In the genomic region with DNA sequence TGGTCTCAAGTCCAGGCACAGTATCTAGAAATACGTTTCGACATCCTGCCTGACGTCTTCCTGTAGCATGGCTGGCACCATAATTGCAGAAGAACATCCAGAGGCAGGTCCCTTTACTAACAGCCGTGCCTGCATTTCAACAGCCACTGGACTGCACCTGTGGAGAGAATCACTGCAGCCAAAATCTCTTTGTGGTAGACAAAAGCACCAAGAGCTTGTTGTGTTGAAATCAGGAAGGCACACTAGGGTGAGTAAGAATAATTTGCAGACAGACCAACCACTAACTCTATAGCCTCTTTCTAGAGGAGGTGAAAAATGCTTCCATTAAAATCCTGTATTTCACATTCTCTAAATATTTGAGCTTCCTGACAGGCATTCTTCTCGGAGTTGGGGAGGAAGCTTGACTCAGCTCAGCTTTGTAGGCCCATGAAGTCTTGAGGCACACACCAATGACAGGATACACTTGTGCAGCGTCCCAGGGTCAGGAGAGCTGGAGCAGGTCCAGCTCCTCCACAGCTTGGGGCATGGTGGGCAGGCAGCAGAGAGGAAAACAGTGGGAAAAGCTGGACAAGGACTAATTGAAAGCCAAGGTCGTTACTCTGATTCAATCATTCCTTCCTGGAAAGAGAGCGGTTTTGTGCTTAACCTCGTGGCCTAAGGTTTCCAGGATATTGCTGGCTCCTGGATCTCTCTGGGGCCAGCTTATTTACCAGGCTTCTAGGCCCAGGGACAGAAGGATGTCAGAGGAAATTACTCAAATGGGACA, we compare ENCODE assay signal across 8 cellular contexts.
DNase-seq lines count a peak whose midpoint lies in the region; ATAC-seq and TF ChIP-seq lines count a peak whose summit lies in the region.

No MANE protein-coding gene starts in this region.

- H3K27me3 Mint-ChIP-seq in naive thymus-derived CD4-positive, alpha-beta T cell = peaks cover 0 to 21% (median 17%) of the 10 kb centered on the region in 5 donors
- H3K27me3 Mint-ChIP-seq in activated T-cell treated with anti-CD3 and anti-CD28 coated beads, Interleukin-2, amount 50 U/mL, for 24 hours = peaks cover 35% of the 10 kb centered on the region

- H3K9me3 Mint-ChIP-seq in naive thymus-derived CD4-positive, alpha-beta T cell = peaks cover 0 to 6% (median 0%) of the 10 kb centered on the region in 11 donors
- H3K9me3 Mint-ChIP-seq in activated T-cell treated with anti-CD3 and anti-CD28 coated beads, Interleukin-2, amount 50 U/mL, for 24 hours = no peaks in the 10 kb centered on the region

- POLR2A ChIA-PET in naive thymus-derived CD4-positive, alpha-beta T cell (lab: Charles Lee) = no interaction called here

- no peak for TF ChIP-seq EP300 in esophagus muscularis mucosa (IDR thresholded peaks at IDR 0.05)

- H3K4me1 ChIP-seq in esophagus muscularis mucosa = peaks cover 37 to 42% (median 39%) of the 10 kb centered on the region in 4 donors
- no peaks in the 10 kb centered on the region for H3K4me1 ChIP-seq in naive thymus-derived CD4-positive, alpha-beta T cell (ENCODE audit: control insufficient read depth in 2 of 2, insufficient read depth in 2 of 2, low read length in 2 of 2)

- H3K27ac Mint-ChIP-seq in naive thymus-derived CD4-positive, alpha-beta T cell = no peak overlapping the region
- no peak overlapping the region for H3K27ac Mint-ChIP-seq in activated T-cell treated with anti-CD3 and anti-CD28 coated beads, Interleukin-2, amount 50 U/mL, for 24 hours

- intact Hi-C loops in esophagus muscularis mucosa (cut with DNase I) = no loop called here
- intact Hi-C loops in naive thymus-derived CD4-positive, alpha-beta T cell (cut with micrococcal nuclease) = no loop called here

- ATAC-seq in naive thymus-derived CD4-positive, alpha-beta T cell = peak; percentile 22

- H3K4me1 Mint-ChIP-seq in naive thymus-derived CD4-positive, alpha-beta T cell = peaks cover 0 to 1% (median 0%) of the 10 kb centered on the region in 7 donors
- no peaks in the 10 kb centered on the region for H3K4me1 Mint-ChIP-seq in activated T-cell treated with anti-CD3 and anti-CD28 coated beads, Interleukin-2, amount 50 U/mL, for 24 hours (ENCODE audit: low read depth)

- DNase-seq in AML-193 (lab: John Stamatoyannopoulos, UW) (peak; percentile 94 to 95), RPMI7951 (ENCODE audit: low read depth) (peak; percentile 80), esophagus muscularis mucosa (ENCODE audit: extremely low spot score) (peak; percentile 90), SHP77 treated with DMSO at 0.1 percent for 48 hours (lab: John Stamatoyannopoulos, UW) (no peak), DMS79 treated with DMSO at 0.1 percent for 48 hours (lab: John Stamatoyannopoulos, UW) (no peak), NCI-H510A treated with DMSO at 0.1 percent for 48 hours (lab: John Stamatoyannopoulos, UW) (no peak)
- DNase-seq in naive thymus-derived CD4-positive, alpha-beta T cell = no peak
- DNase-seq in activated T-cell treated with anti-CD3 and anti-CD28 coated beads, Interleukin-2, amount 50 U/mL, for 24 hours = no peak

- 45% methylated on average over 9 of the region's 9 CpGs for WGBS in esophagus muscularis mucosa

- H3K36me3 ChIP-seq in esophagus muscularis mucosa = no peaks in the 10 kb centered on the region
- no peaks in the 10 kb centered on the region for H3K36me3 ChIP-seq in naive thymus-derived CD4-positive, alpha-beta T cell (ENCODE audit: control insufficient read depth in 2 of 3, insufficient read depth in 3 of 3, low read length in 3 of 3)

- peak overlapping the region; percentile 28 to 73 (median 61) for H3K27ac ChIP-seq in esophagus muscularis mucosa (replicated peaks in 1 of 4)
- no peak overlapping the region for H3K27ac ChIP-seq in naive thymus-derived CD4-positive, alpha-beta T cell (ENCODE audit: low read depth, low read length)

- H3K27me3 ChIP-seq in esophagus muscularis mucosa = no peaks in the 10 kb centered on the region
- no peaks in the 10 kb centered on the region for H3K27me3 ChIP-seq in naive thymus-derived CD4-positive, alpha-beta T cell (ENCODE audit: control insufficient read depth in 2 of 2, insufficient read depth in 2 of 2, low read length in 2 of 2)

- H3K4me3 Mint-ChIP-seq in naive thymus-derived CD4-positive, alpha-beta T cell = no peak overlapping the region
- H3K4me3 Mint-ChIP-seq in activated T-cell treated with anti-CD3 and anti-CD28 coated beads, Interleukin-2, amount 50 U/mL, for 24 hours = no peak overlapping the region

- H3K36me3 Mint-ChIP-seq in naive thymus-derived CD4-positive, alpha-beta T cell = no peaks in the 10 kb centered on the region
- no peaks in the 10 kb centered on the region for H3K36me3 Mint-ChIP-seq in activated T-cell treated with anti-CD3 and anti-CD28 coated beads, Interleukin-2, amount 50 U/mL, for 24 hours (ENCODE audit: low read depth)

- TF ChIP-seq CTCF in esophagus muscularis mucosa (IDR thresholded peaks at IDR 0.05) = no peak

- no peaks in the 10 kb centered on the region for H3K9me3 ChIP-seq in esophagus muscularis mucosa
- H3K9me3 ChIP-seq in naive thymus-derived CD4-positive, alpha-beta T cell (ENCODE audit: control insufficient read depth in 2 of 3, low read length in 3 of 3) = no peaks in the 10 kb centered on the region

- H3K4me3 ChIP-seq in esophagus muscularis mucosa = no peak overlapping the region
- H3K4me3 ChIP-seq in naive thymus-derived CD4-positive, alpha-beta T cell (ENCODE audit: low read length) = no peak overlapping the region

- no peak for TF ChIP-seq POLR2A in esophagus muscularis mucosa (IDR thresholded peaks at IDR 0.05; ENCODE audit: low read depth)

- CTCF ChIA-PET in naive thymus-derived CD4-positive, alpha-beta T cell (lab: Charles Lee) = no interaction called here

Comparison
In these comparisons a context has a peak if more than half of its experiments do, and no peak if none do; other contexts are left out.
1. DNase-seq: peak in AML-193 (2 of 2), RPMI7951 (single experiment) and esophagus muscularis mucosa (single experiment); none in naive thymus-derived CD4-positive, alpha-beta T cell (0 of 9), SHP77 treated with DMSO at 0.1 percent for 48 hours (single experiment), DMS79 treated with DMSO at 0.1 percent for 48 hours (single experiment), NCI-H510A treated with DMSO at 0.1 percent for 48 hours (single experiment) and activated T-cell treated with anti-CD3 and anti-CD28 coated beads, Interleukin-2, amount 50 U/mL, for 24 hours (single experiment).